1 cellular context compared by ENCODE assay signal in the genomic region with DNA sequence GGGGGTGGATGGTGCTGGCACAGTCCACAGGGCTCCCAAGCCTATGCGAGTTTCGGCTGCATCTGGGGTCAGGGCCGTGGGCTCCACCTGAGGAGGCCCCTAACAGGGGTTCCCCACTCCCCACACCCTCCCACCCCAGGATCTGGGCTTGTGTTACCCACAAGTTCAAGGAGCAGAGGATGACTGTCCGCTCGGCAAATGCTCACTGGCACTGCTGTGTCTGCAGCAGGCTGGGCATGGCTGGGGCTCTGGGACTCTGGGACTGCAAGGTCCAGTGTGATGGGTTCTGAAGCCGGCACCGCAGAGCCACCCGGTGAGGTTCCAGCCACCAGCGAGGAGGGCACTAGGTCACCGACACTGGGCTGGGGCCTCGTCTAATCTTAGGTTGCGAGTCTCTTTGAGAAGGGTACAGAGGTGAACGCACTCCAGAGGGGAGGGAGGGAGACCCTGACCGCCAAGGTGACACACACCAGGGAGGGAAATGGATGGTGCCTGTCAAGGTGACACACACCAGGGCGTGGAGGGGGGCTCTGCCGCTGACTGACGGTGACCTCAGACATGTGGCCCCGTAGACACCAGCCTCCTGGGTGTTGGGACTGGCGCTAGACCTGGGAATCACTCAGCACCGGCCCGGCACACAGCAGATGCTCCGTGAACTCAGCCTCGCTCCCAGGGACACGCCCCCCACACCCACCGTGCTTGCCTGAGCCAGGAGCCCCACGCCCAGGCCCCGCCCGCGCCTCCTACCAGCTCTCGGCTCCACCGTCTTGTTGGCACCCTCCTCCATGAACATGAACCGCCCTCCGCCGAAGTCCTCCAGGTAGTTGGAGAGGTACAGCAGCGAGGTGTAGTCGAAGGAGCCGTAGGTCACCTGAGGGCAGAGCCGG.
A peak's percentile ranks its signal among the peaks of the same experiment; 100 is the strongest.
TF ChIP-seq lines count a peak whose summit lies in the region.

No MANE protein-coding gene starts in this region.

TF ChIP-seq in HepG2, 621 proteins besides CTCF, POLR2A, EP300 and RAD21:
- TF ChIP-seq, protein P1, sequence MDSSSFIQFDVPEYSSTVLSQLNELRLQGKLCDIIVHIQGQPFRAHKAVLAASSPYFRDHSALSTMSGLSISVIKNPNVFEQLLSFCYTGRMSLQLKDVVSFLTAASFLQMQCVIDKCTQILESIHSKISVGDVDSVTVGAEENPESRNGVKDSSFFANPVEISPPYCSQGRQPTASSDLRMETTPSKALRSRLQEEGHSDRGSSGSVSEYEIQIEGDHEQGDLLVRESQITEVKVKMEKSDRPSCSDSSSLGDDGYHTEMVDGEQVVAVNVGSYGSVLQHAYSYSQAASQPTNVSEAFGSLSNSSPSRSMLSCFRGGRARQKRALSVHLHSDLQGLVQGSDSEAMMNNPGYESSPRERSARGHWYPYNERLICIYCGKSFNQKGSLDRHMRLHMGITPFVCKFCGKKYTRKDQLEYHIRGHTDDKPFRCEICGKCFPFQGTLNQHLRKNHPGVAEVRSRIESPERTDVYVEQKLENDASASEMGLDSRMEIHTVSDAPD (CRISPR knock-in tag; IDR thresholded peaks at IDR 0.05) = no peak
- TF ChIP-seq, protein P2, sequence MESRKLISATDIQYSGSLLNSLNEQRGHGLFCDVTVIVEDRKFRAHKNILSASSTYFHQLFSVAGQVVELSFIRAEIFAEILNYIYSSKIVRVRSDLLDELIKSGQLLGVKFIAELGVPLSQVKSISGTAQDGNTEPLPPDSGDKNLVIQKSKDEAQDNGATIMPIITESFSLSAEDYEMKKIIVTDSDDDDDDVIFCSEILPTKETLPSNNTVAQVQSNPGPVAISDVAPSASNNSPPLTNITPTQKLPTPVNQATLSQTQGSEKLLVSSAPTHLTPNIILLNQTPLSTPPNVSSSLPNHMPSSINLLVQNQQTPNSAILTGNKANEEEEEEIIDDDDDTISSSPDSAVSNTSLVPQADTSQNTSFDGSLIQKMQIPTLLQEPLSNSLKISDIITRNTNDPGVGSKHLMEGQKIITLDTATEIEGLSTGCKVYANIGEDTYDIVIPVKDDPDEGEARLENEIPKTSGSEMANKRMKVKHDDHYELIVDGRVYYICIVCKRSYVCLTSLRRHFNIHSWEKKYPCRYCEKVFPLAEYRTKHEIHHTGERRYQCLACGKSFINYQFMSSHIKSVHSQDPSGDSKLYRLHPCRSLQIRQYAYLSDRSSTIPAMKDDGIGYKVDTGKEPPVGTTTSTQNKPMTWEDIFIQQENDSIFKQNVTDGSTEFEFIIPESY (CRISPR knock-in tag; IDR thresholded peaks at IDR 0.05) = 0 out of 2 replicates have a peak, but pooled peaks have one; percentile 33
- no peak for TF ChIP-seq SKI (IDR thresholded peaks at IDR 0.05; ENCODE audit: partially characterized antibody)
- no peak for TF ChIP-seq ZSCAN12 (CRISPR knock-in tag; IDR thresholded peaks at IDR 0.05)
- peak; percentile 45 for TF ChIP-seq AGO2 (optimal IDR thresholded peaks at IDR 0.05; ENCODE audit: low read depth, low read length)
- TF ChIP-seq HNF4A (CRISPR knock-in tag; IDR thresholded peaks at IDR 0.05) = no peak
